Comparison of ENCODE assay signal across 1 cellular context in the genomic region with DNA sequence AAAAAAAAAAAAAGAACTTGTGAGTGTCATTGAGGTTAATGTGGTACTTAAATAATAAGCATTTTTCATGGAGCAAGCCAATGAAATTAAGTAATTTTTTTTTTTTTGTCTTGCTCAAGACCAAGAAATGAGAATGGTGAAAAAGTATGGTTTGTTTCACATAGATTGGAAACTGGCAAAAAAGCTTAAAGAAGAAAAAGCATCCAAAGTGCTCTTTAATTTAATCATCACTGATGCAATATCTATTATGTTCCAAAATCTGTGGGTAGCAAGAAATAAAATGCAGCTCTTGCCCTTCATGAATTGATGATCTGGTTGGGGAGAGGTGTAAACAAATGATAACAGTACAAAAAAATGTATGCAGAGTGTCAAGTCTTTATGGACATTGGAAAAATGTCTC.
TF ChIP-seq lines count a peak whose summit lies in the region.

No MANE protein-coding gene starts in this region.

TF ChIP-seq in SK-N-SH, 30 proteins besides CTCF, POLR2A, EP300 and RAD21 (continued from another document):
- TF ChIP-seq, protein P1, sequence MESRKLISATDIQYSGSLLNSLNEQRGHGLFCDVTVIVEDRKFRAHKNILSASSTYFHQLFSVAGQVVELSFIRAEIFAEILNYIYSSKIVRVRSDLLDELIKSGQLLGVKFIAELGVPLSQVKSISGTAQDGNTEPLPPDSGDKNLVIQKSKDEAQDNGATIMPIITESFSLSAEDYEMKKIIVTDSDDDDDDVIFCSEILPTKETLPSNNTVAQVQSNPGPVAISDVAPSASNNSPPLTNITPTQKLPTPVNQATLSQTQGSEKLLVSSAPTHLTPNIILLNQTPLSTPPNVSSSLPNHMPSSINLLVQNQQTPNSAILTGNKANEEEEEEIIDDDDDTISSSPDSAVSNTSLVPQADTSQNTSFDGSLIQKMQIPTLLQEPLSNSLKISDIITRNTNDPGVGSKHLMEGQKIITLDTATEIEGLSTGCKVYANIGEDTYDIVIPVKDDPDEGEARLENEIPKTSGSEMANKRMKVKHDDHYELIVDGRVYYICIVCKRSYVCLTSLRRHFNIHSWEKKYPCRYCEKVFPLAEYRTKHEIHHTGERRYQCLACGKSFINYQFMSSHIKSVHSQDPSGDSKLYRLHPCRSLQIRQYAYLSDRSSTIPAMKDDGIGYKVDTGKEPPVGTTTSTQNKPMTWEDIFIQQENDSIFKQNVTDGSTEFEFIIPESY (IDR thresholded peaks at IDR 0.05; ENCODE audit: borderline replicate concordance, low read depth), result no peak
- TF ChIP-seq RCOR1 (IDR thresholded peaks at IDR 0.05; ENCODE audit: low read length), result no peak
- TF ChIP-seq YY1 (IDR thresholded peaks at IDR 0.05; ENCODE audit: low read depth), result no peak
- TF ChIP-seq GATA2 (CRISPR knock-in tag; IDR thresholded peaks at IDR 0.05), result no peak
- no peak for TF ChIP-seq GABPA (IDR thresholded peaks at IDR 0.05; ENCODE audit: low read depth)
- TF ChIP-seq, protein P2, sequence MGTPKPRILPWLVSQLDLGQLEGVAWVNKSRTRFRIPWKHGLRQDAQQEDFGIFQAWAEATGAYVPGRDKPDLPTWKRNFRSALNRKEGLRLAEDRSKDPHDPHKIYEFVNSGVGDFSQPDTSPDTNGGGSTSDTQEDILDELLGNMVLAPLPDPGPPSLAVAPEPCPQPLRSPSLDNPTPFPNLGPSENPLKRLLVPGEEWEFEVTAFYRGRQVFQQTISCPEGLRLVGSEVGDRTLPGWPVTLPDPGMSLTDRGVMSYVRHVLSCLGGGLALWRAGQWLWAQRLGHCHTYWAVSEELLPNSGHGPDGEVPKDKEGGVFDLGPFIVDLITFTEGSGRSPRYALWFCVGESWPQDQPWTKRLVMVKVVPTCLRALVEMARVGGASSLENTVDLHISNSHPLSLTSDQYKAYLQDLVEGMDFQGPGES (IDR thresholded peaks at IDR 0.05; ENCODE audit: low read depth, low read length), result no peak
